ENCODE assay signal across 22 cellular contexts in the genomic region with DNA sequence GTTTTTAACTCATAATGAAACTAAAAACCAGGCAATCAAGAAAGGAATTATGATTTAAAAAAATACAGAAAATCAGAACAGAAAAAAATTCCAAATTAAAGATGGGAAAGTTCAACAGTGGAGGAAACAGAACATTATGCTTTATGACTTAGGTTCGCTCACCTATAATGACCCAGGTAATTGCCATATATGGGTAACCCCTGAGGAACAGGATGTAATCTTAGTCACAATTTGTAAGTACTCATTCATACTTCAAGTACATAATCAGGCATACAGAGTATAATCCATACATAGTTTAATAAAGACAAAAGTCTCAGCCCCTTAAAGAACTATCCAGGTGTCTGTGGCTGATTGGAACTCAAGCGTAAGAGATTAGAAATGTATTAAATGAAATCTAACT.
DNase-seq lines count a peak whose midpoint lies in the region; ATAC-seq, FAIRE-seq and TF ChIP-seq lines count a peak whose summit lies in the region.
"Had no signal": no experiment of that assay in that cellular context is flagged by ENCODE, and none has a peak within 500 bp of the region (broad histone marks: within the 10 kb centered on the region; RNA-seq: fewer than 3 reads in every experiment).

No MANE protein-coding gene starts in this region.

- H3K27me3 ChIP-seq in bronchial epithelial cell (ENCODE audit: control insufficient read depth, insufficient read depth, low read length): no peaks in the 10 kb centered on the region
- H3K27me3 ChIP-seq: BLaER1 had no signal

- no peak for FAIRE-seq in bronchial epithelial cell (lab: Jason Lieb, UNC)
- FAIRE-seq: A204.1, G401.6, GM12892, H1 had no signal

- POLR2A ChIA-PET in RWPE1 (lab: Yijun Ruan, JAX; ENCODE audit: low non-redundant PET): no interaction called here

- no peaks in the 10 kb centered on the region for H3K9me3 Mint-ChIP-seq in nephron
- H3K9me3 Mint-ChIP-seq: CD8-positive, alpha-beta T cell had no signal

- peak overlapping the region; percentile 21 to 95 (median 95) for H3K27ac Mint-ChIP-seq in nephron
- H3K27ac Mint-ChIP-seq: B cell; CD4-positive, CD25-positive, alpha-beta regulatory T cell; CD8-positive, alpha-beta T cell had no signal

- no peak overlapping the region for H3K4me3 ChIP-seq in bronchial epithelial cell (ENCODE audit: low read depth, low read length)
- H3K4me3 ChIP-seq: BLaER1, GM23248 had no signal

- CTCF ChIA-PET in RWPE1 (lab: Yijun Ruan, JAX): no interaction called here

- DNase-seq in RWPE1 (ENCODE audit: low spot score) (peak; percentile 6), bronchial epithelial cell (ENCODE audit: low read depth) (peak; percentile 75), NCI-H446 treated with DMSO at 0.1 percent for 48 hours (lab: John Stamatoyannopoulos, UW) (no peak)
- DNase-seq in stimulated activated CD4-positive, alpha-beta T cell treated with anti-CD3 and anti-CD28 coated beads, Interleukin-15, amount 100 ng/mL, for 24 hours: no peak
- DNase-seq: Caco-2; CD4-positive, CD25-positive, alpha-beta regulatory T cell; CD8-positive, alpha-beta T cell; DMS153; DND-41; GM23248; H7; HCEC 1CT had no signal

- TF ChIP-seq CTCF in 22Rv1 (IDR thresholded peaks at IDR 0.05): no peak
- no peak for TF ChIP-seq CTCF in RWPE1 (conservative IDR thresholded peaks at IDR 0.05; ENCODE audit: low read depth)
- TF ChIP-seq CTCF in bronchial epithelial cell (IDR thresholded peaks at IDR 0.05; ENCODE audit: insufficient read depth, low read length, severe bottlenecking): no peak
- no peak for TF ChIP-seq CTCF in nephron (IDR thresholded peaks at IDR 0.05; ENCODE audit: unreplicated experiment in 3 of 3)

- ATAC-seq in GM21367 (IDR thresholded peaks at IDR 0.05; ENCODE audit: unreplicated experiment): no peak
- ATAC-seq: CD8-positive, alpha-beta T cell had no signal

- peaks cover 50% of the 10 kb centered on the region for H3K36me3 Mint-ChIP-seq in nephron (ENCODE audit: low read depth)
- H3K36me3 Mint-ChIP-seq: CD8-positive, alpha-beta T cell had no signal

- no peaks in the 10 kb centered on the region for H3K36me3 ChIP-seq in bronchial epithelial cell (ENCODE audit: control insufficient read depth, insufficient read depth, low read length)

- no peaks in the 10 kb centered on the region for H3K27me3 Mint-ChIP-seq in nephron (ENCODE audit: low read depth)
- H3K27me3 Mint-ChIP-seq: B cell had no signal

- peaks cover 56% of the 10 kb centered on the region for H3K4me1 Mint-ChIP-seq in nephron
- H3K4me1 Mint-ChIP-seq: B cell; CD4-positive, CD25-positive, alpha-beta regulatory T cell had no signal

- H3K4me3 Mint-ChIP-seq in nephron: no peak overlapping the region
- H3K4me3 Mint-ChIP-seq: B cell; CD4-positive, CD25-positive, alpha-beta regulatory T cell; CD8-positive, alpha-beta T cell had no signal

- H3K27ac ChIP-seq in 22Rv1: peak overlapping the region; percentile 49
- no peak overlapping the region for H3K27ac ChIP-seq in RWPE1
- H3K27ac ChIP-seq: BLaER1, C4-2B, GM23248 had no signal

Comparison
In these comparisons a context has a peak if more than half of its experiments do, and no peak if none do; other contexts are left out.
1. DNase-seq: peak in RWPE1 (single experiment) and bronchial epithelial cell (single experiment); none in NCI-H446 treated with DMSO at 0.1 percent for 48 hours (single experiment) and stimulated activated CD4-positive, alpha-beta T cell treated with anti-CD3 and anti-CD28 coated beads, Interleukin-15, amount 100 ng/mL, for 24 hours (single experiment).